ENCODE assay signal across 21 cellular contexts in the genomic region with DNA sequence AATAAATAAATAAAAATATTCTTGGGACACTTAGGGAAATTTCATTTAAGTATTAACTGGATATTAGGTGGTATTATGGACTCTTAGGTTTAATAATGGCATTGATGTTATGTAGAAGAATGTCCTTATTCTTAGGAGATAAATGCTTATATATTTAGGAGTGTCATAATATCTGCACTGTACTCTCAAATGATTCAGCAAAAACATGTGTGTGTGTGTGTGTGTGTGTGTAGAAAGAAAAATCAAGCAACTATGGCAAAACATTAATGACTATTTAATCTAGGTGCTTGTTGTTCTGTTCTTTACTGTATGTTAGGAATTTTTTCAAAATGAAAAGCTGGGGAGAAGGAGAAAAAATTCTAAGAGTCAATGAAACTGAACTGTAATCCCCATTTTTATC. TPM values are rescaled to one million over a fixed set of nuclear protein-coding genes. Genes with fewer than 3 reads are reported as not detected.
A peak's percentile ranks its signal among the peaks of the same experiment; 100 is the strongest.
DNase-seq lines count a peak whose midpoint lies in the region; ATAC-seq, FAIRE-seq and TF ChIP-seq lines count a peak whose summit lies in the region.
"Had no signal": no experiment of that assay in that cellular context is flagged by ENCODE, and none has a peak within 500 bp of the region (broad histone marks: within the 10 kb centered on the region; RNA-seq: fewer than 3 reads in every experiment).

No MANE protein-coding gene starts in this region.

- POLR2A ChIA-PET in IMR-90 (lab: Charles Lee; ENCODE audit: unreplicated experiment), result no interaction called here
- POLR2A ChIA-PET in K562 (lab: Yijun Ruan, JAX), result interaction anchor here (0.6 kb wide), 1 partner anchor 14 kb away, joined by 4 read pairs; no protein-coding TSS in a partner anchor

- H3K9me1 ChIP-seq in IMR-90 (ENCODE audit: insufficient read depth, low read length) (no peaks in the 10 kb centered on the region; the same call in 1 of the 2 replicates), K562 (ENCODE audit: control insufficient read depth, insufficient read depth, low read length) (peaks cover 6% of the 10 kb centered on the region)

- H4K8ac ChIP-seq in IMR-90 (ENCODE audit: low read depth in 2 of 2, low read length in 2 of 2), result no peak overlapping the region

- TF ChIP-seq CTCF in IMR-90 (conservative IDR thresholded peaks at IDR 0.05; ENCODE audit: low read depth, low read length), result no peak
- TF ChIP-seq CTCF in K562 (IDR thresholded peaks at IDR 0.05 in 2 of 3, conservative IDR thresholded peaks at IDR 0.05 in 1 of 3; ENCODE audit: insufficient read depth in 2 of 3, low read depth in 1 of 3, low read length in 3 of 3), result no peak

- no peak overlapping the region for H3K56ac ChIP-seq in IMR-90 (ENCODE audit: extremely low read depth, insufficient read depth, low read length)

- no peak overlapping the region for H3K23ac ChIP-seq in IMR-90 (ENCODE audit: low read depth, low read length)

- H3K4ac ChIP-seq in IMR-90 (ENCODE audit: low read depth, low read length), result no peak overlapping the region

- no peak overlapping the region for H3K18ac ChIP-seq in IMR-90 (ENCODE audit: low read depth, low read length)

- no peak for ATAC-seq in IMR-90 (ENCODE audit: low read depth)
- no peak for ATAC-seq in K562
- ATAC-seq in GM18519 (IDR thresholded peaks at IDR 0.05; ENCODE audit: low FRiP score, unreplicated experiment), result no peak
- ATAC-seq: HepG2 had no signal

- TF ChIP-seq EP300 in K562 (IDR thresholded peaks at IDR 0.05; ENCODE audit: low read length), result no peak

- H3K27ac ChIP-seq in IMR-90 (ENCODE audit: insufficient read depth, low read length), result no peak overlapping the region
- H3K27ac ChIP-seq in K562 (ENCODE audit: extremely low read depth, low read depth, low read length), result no peak overlapping the region
- H3K27ac ChIP-seq: KMS-11 had no signal

- peaks cover 4% of the 10 kb centered on the region; the same call in 1 of the 2 replicates for H4K20me1 ChIP-seq in IMR-90 (ENCODE audit: insufficient read depth, low read length)
- peaks cover 6% of the 10 kb centered on the region; the same call in 1 of the 2 replicates for H4K20me1 ChIP-seq in K562 (replicated peaks; ENCODE audit: control insufficient read depth, insufficient read depth, low read length)

- H3K4me1 ChIP-seq in IMR-90 (ENCODE audit: control insufficient read depth, insufficient read depth, low read length) (no peaks in the 10 kb centered on the region), K562 (replicated peaks in 1 of 2; ENCODE audit: control insufficient read depth in 2 of 2, insufficient read depth in 2 of 2, low read length in 2 of 2) (peaks cover 9 to 23% of the 10 kb centered on the region in 2 experiments; a peak in 4 of 5 replicates)
- H3K4me1 ChIP-seq: BE2C had no signal

- H2BK15ac ChIP-seq in IMR-90 (ENCODE audit: low read depth, low read length), result no peak overlapping the region

- TF ChIP-seq RAD21 in IMR-90 (IDR thresholded peaks at IDR 0.05; ENCODE audit: low read length) (no peak), K562 (CRISPR knock-in tag; conservative IDR thresholded peaks at IDR 0.05 in 1 of 2, IDR thresholded peaks at IDR 0.05 in 1 of 2) (no peak)

- peaks cover 47% of the 10 kb centered on the region for H3K79me2 ChIP-seq in K562 (ENCODE audit: control insufficient read depth, insufficient read depth, low read length)

- no peak overlapping the region for H2AK9ac ChIP-seq in IMR-90 (replicated peaks; ENCODE audit: low read depth, low read length, poor library complexity)

- H4K91ac ChIP-seq in IMR-90 (ENCODE audit: insufficient read depth, low read depth, low read length), result no peak overlapping the region

- no peak overlapping the region for H2BK20ac ChIP-seq in IMR-90 (ENCODE audit: low read depth, low read length)

- H3K9me3 ChIP-seq in IMR-90 (ENCODE audit: control insufficient read depth, insufficient read depth, low read length) (no peaks in the 10 kb centered on the region), K562 (replicated peaks; ENCODE audit: control insufficient read depth, insufficient read depth, low read depth, low read length) (no peaks in the 10 kb centered on the region)
- H3K9me3 ChIP-seq: BE2C had no signal

- intact Hi-C loops in IMR-90 (cut with micrococcal nuclease) (no loop called here), K562 (cut with micrococcal nuclease) (no loop called here)

- dilution Hi-C loops in IMR-90 (cut with HindIII; ENCODE audit: low sequenced_read_pairs, unreplicated experiment), result no loop called here

- H3K79me1 ChIP-seq in IMR-90 (ENCODE audit: low read depth in 1 of 2, low read length in 2 of 2), result peaks cover 11 to 17% of the 10 kb centered on the region in 2 experiments; a peak in 3 of 4 replicates

- H4K5ac ChIP-seq in IMR-90 (ENCODE audit: low read depth, low read length), result no peak overlapping the region

- no peaks in the 10 kb centered on the region for H3K27me3 ChIP-seq in IMR-90 (ENCODE audit: control insufficient read depth, insufficient read depth, low read length)
- no peaks in the 10 kb centered on the region for H3K27me3 ChIP-seq in K562 (ENCODE audit: control insufficient read depth in 2 of 2, insufficient read depth in 2 of 2, low read length in 2 of 2)
- H3K27me3 ChIP-seq in H7 (ENCODE audit: control insufficient read depth, insufficient read depth, low read length), result no peaks in the 10 kb centered on the region; the same call in 1 of the 2 replicates
- H3K27me3 ChIP-seq: BE2C had no signal

- DNase-seq in IMR-90 (no peak), K562 (ENCODE audit: extremely low read depth in 1 of 4, low spot score in 3 of 4) (no peak), inferior parietal cortex (ENCODE audit: extremely low spot score) (peak; percentile 1), H7 (no peak), GM19240 (ENCODE audit: insufficient read length, low spot score) (no peak)
- DNase-seq: ACHN; BE2C; CD4-positive, CD25-positive, alpha-beta regulatory T cell; CD8-positive, alpha-beta memory T cell; COR-L47; DMS 273 treated with DMSO at 0.1 percent for 48 hours; DMS53; DND-41; EL; HCEC 1CT had no signal

- peaks cover 17% of the 10 kb centered on the region for H3K36me3 ChIP-seq in IMR-90 (ENCODE audit: control insufficient read depth, insufficient read depth, low read length)
- peaks cover 56% of the 10 kb centered on the region for H3K36me3 ChIP-seq in K562 (ENCODE audit: control insufficient read depth, insufficient read depth, low read length)
- H3K36me3 ChIP-seq in H7 (replicated peaks; ENCODE audit: control insufficient read depth, insufficient read depth, low read length), result peaks cover 16% of the 10 kb centered on the region

- FAIRE-seq in K562 (lab: Jason Lieb, UNC), result no peak
- FAIRE-seq: A204.1, GM12891, H1, HepG2 had no signal

- no peak overlapping the region for H2BK5ac ChIP-seq in IMR-90 (ENCODE audit: low read depth, low read length, poor library complexity, severe bottlenecking)

- CTCF ChIA-PET in IMR-90 (lab: Yijun Ruan, JAX) (no interaction called here), K562 (lab: Yijun Ruan, JAX; ENCODE audit: low intra/inter-chr PET ratio) (no interaction called here)

- BruUV-seq in IMR-90 (replicated peaks; lab: Mats Ljungman, UMichigan) (no TSS peak), K562 (replicated peaks; lab: Mats Ljungman, UMichigan) (no TSS peak)

- in situ Hi-C loops in IMR-90 (cut with MboI; ENCODE audit: low sequenced_read_pairs), result loop anchor here (25.0 kb wide), 1 partner anchor 294 kb away; no protein-coding TSS in a partner anchor
- in situ Hi-C loops in K562 (cut with MboI), result no loop called here

- no peak overlapping the region for H2AK5ac ChIP-seq in IMR-90 (ENCODE audit: low read depth, low read length)

- H3K9ac ChIP-seq in IMR-90 (ENCODE audit: low read depth, low read length) (no peak overlapping the region), K562 (ENCODE audit: insufficient read depth in 1 of 2, low read depth in 2 of 2, low read length in 2 of 2) (no peak overlapping the region)
- H3K9ac ChIP-seq: KMS-11 had no signal

- H3K4me3 ChIP-seq in IMR-90 (ENCODE audit: insufficient read depth, low read depth, low read length) (no peak overlapping the region), K562 (no peak overlapping the region), H7 (ENCODE audit: insufficient read depth, low read depth, low read length) (no peak overlapping the region)

- no peak for TF ChIP-seq POLR2A in IMR-90 (IDR thresholded peaks at IDR 0.05; ENCODE audit: low read depth, low read length)
- no peak for TF ChIP-seq POLR2A in K562 (conservative IDR thresholded peaks at IDR 0.05)

- no peak overlapping the region for H3K14ac ChIP-seq in IMR-90 (replicated peaks; ENCODE audit: low read depth, low read length)

- H3K4me2 ChIP-seq in IMR-90 (ENCODE audit: low read depth, low read length) (no peak overlapping the region), K562 (ENCODE audit: insufficient read depth, low read length) (peak overlapping the region; percentile 22; the same call in 1 of the 2 replicates)
- H3K4me2 ChIP-seq: KMS-11 had no signal

- H2BK120ac ChIP-seq in IMR-90 (ENCODE audit: low read depth, low read length), result no peak overlapping the region

- no peak overlapping the region for H2AFZ ChIP-seq in IMR-90 (replicated peaks; ENCODE audit: low read length, poor library complexity)
- no peak overlapping the region for H2AFZ ChIP-seq in K562 (ENCODE audit: low read depth, low read length)

TF ChIP-seq in K562, 482 proteins besides CTCF, POLR2A, EP300 and RAD21 (continues in another document):
- TF ChIP-seq TEAD2 (tag; IDR thresholded peaks at IDR 0.05) (no peak), ZNF124 (CRISPR knock-in tag; IDR thresholded peaks at IDR 0.05) (no peak)

RNA-seq across cellular contexts. Expression of a gene that starts 3.9 kb away (rescaled TPM):
- 39.2 and 39.4 TPM in 2 replicates for total RNA-seq in IMR-90 (2012; rRNA removed)
- 25.4 and 36.6 TPM in 2 replicates for polyA plus RNA-seq in IMR-90 (2012; rRNA removed)
- polyA plus RNA-seq in IMR-90 (2012; cell fraction: cytosol; rRNA removed), result 8.7 and 11.3 TPM in 2 replicates
- polyA plus RNA-seq in IMR-90 (2012; cell fraction: nucleus; rRNA removed; ENCODE audit: low replicate concordance), result 23.3 and 59.7 TPM in 2 replicates
- 152 and 366 TPM in 2 replicates for total RNA-seq in K562 (2011; cell fraction: chromatin; rRNA removed; ENCODE audit: low replicate concordance)
- total RNA-seq in K562 (2011; cell fraction: nucleolus; rRNA removed), result 72.2 and 86.7 TPM in 2 replicates
- 180 and 190 TPM in 2 replicates for total RNA-seq in K562 (2011; cell fraction: nucleoplasm; rRNA removed)
- total RNA-seq in K562 (2014; rRNA removed), result 110 and 116 TPM in 2 replicates
- total RNA-seq in K562 (2014; rRNA removed; fragmentation: Illumina TruSeq; extraction: Trizol), result 195 and 236 TPM in 2 replicates
- 36.0 and 42.1 TPM in 2 replicates for total RNA-seq in K562 (2015; rRNA removed; fragmentation: Illumina TruSeq; extraction: Trizol)
- total RNA-seq in K562 (2021), result 208 and 215 TPM in 2 replicates
- polyA plus RNA-seq in K562 (2011; rRNA removed), result 127 and 129 TPM in 2 replicates
- 50.5 and 79.9 TPM in 2 replicates for polyA plus RNA-seq in K562 (2011; cell fraction: cytosol; rRNA removed)
- polyA plus RNA-seq in K562 (2011; cell fraction: nucleus; rRNA removed), result 142 and 195 TPM in 2 replicates
- polyA plus RNA-seq in K562 (2012), result 92.6 and 745 TPM in 2 replicates
- polyA plus RNA-seq in K562 (2014; fragmentation: Illumina TruSeq; extraction: Trizol), result 345 and 354 TPM in 2 replicates
- 100 to 1,000 TPM; 232 to 268 TPM for polyA plus RNA-seq in K562 (2014; fragmentation: Nextera tagmentation; extraction: Ambion mirVana)
- 261 and 331 TPM in 2 replicates for polyA plus RNA-seq in K562 (2014; rRNA removed)
- polyA minus RNA-seq in K562 (2011; rRNA and poly(A)+ RNA removed), result 134 and 171 TPM in 2 replicates
- 42.9 and 53.7 TPM in 2 replicates for polyA minus RNA-seq in K562 (2011; cell fraction: cytosol; rRNA and poly(A)+ RNA removed)
- 36.8 and 107 TPM in 2 replicates for polyA minus RNA-seq in K562 (2011; cell fraction: nucleus; rRNA and poly(A)+ RNA removed)
- 97.3 and 114 TPM in 2 replicates for total RNA-seq in H7 (2014; rRNA removed; shearing (Covaris generic))
